8 cellular contexts compared by ENCODE assay signal in the genomic region with DNA sequence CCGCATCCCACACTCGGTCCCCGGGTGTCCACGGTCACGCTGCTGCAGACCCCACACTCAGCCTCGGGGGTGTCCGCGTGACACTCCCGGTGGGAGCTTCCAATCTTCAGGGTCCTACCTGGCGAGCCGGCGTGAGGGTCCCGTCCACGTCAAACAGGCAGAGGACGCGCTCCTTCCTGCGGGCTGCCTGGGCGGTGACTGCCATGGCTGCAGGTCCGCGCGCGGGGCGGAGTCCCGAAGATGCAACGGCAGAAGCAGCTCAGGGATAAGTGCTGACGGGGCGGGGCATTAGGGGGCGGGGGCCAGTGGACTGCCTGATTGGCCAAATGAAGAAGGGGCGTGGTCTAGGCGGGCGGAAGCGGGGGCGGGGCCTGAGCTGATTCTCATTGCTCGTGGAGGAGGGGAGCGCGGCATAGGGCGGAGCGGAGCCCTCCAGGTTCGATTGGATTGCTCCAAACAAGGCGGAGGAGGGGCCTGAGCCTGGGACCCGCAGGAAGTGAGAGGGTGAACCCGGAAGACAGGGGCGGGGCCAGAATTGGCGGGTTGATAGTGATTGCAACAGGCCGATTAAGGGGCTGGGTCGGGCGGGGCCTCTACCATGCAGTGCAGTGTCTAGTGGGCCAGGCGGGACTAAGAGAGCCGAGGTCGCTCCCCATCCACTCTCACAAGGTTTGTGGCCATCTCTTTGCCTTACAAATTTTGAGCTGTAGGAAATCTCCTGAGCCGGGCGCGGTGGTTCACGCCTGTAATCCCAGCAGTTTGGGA. TPM values are rescaled to one million over a fixed set of nuclear protein-coding genes. Genes with fewer than 3 reads are reported as not detected.
DNase-seq lines count a peak whose midpoint lies in the region; FAIRE-seq and TF ChIP-seq lines count a peak whose summit lies in the region.

Gene PMM1 (minus strand): TSS at position 240 of the 765 bp plus-strand sequence. CDS start 35 bp downstream, at position 205.

- peak within 1 kb of the TSS; percentile 83 for H2AK5ac ChIP-seq in neuronal stem cell (ENCODE audit: low read depth, low read length)

- no peak for TF ChIP-seq CTCF in subcutaneous adipose tissue (IDR thresholded peaks at IDR 0.05; ENCODE audit: low read depth)

- peak within 1 kb of the TSS; percentile 93 for H3K18ac ChIP-seq in neuronal stem cell (ENCODE audit: low read length)

- peak within 1 kb of the TSS; percentile 93 for H3K9ac ChIP-seq in neuronal stem cell (ENCODE audit: low read depth, low read length, poor library complexity)

- in situ Hi-C loops in SK-MEL-5 (cut with HindIII; ENCODE audit: low pct_unique_long_range_greater_than_20kb, low sequenced_read_pairs) = no loop called here

- peak within 1 kb of the TSS; percentile 96 for H3K23ac ChIP-seq in neuronal stem cell (ENCODE audit: low read depth, low read length, poor library complexity)

- H3K79me1 ChIP-seq in neuronal stem cell (ENCODE audit: low read depth, low read length) = no peaks in the 10 kb centered on the region

- H2BK120ac ChIP-seq in neuronal stem cell (ENCODE audit: low read depth, low read length) = no peak within 1 kb of the TSS

- H2AFZ ChIP-seq in neuronal stem cell (ENCODE audit: low read length) = peak within 1 kb of the TSS; percentile 93

- H3K4me3 ChIP-seq in neuronal stem cell (ENCODE audit: low read length in 2 of 2) = peak within 1 kb of the TSS; percentile 82 to 98

- H3K36me3 ChIP-seq in neuronal stem cell (replicated peaks in 1 of 2; ENCODE audit: control insufficient read depth in 2 of 2, insufficient read depth in 2 of 2, low read length in 2 of 2) = no peaks in the 10 kb centered on the region

- peaks cover 6% of the 10 kb centered on the region in 2 donors for H3K4me1 ChIP-seq in neuronal stem cell (ENCODE audit: control insufficient read depth in 2 of 2, insufficient read depth in 1 of 2, low read depth in 1 of 2, low read length in 2 of 2)

- H3K27me3 ChIP-seq in neuronal stem cell (ENCODE audit: control insufficient read depth in 3 of 3, insufficient read depth in 3 of 3, low read depth in 1 of 3, low read length in 3 of 3) = no peaks in the 10 kb centered on the region

- DNase-seq in GF-D8 (lab: John Stamatoyannopoulos, UW) (peak; percentile 98), HEK293T (ENCODE audit: extremely low spot score) (peak; percentile 99), MV-4-11 (lab: John Stamatoyannopoulos, UW) (peak; percentile 99), SK-MEL-5 (ENCODE audit: low read depth, low spot score) (peak; percentile 100), frontal cortex (ENCODE audit: low spot score in 2 of 2) (peak; percentile 99 to 100), neuronal stem cell (ENCODE audit: low spot score) (peak; percentile 99)
- peak; percentile 100 for DNase-seq in activated naive CD4-positive, alpha-beta T cell treated with Interleukin-2 at 50 U/mL for 16 hours

- H4K8ac ChIP-seq in neuronal stem cell (ENCODE audit: low read depth, low read length) = peak within 1 kb of the TSS; percentile 86

- peak; percentile 79 for FAIRE-seq in frontal cortex (lab: Jason Lieb, UNC)

- CTCF ChIA-PET in HEK293T (lab: Yijun Ruan, JAX) = interaction anchor here (0.7 to 1.9 kb wide), 4 partner anchors 12 to 77 kb away, joined by 3 to 12 read pairs (median 4); partner anchors contain the start of gene POLR3H

- H3K14ac ChIP-seq in neuronal stem cell (ENCODE audit: low read length) = peak within 1 kb of the TSS; percentile 90

- H3K4ac ChIP-seq in neuronal stem cell (ENCODE audit: low read length) = peak within 1 kb of the TSS; percentile 84

- H3K27ac ChIP-seq in neuronal stem cell (replicated peaks; ENCODE audit: low read length) = peak within 1 kb of the TSS; percentile 61

- peak within 1 kb of the TSS; percentile 14 for H2BK12ac ChIP-seq in neuronal stem cell (ENCODE audit: low read length)

- H3K4me2 ChIP-seq in neuronal stem cell (ENCODE audit: insufficient read depth, low read length, poor library complexity, severe bottlenecking) = peak within 1 kb of the TSS; percentile 95

- H4K91ac ChIP-seq in neuronal stem cell (ENCODE audit: low read depth, low read length, poor library complexity) = peak within 1 kb of the TSS; percentile 65

- peak within 1 kb of the TSS; percentile 89 for H2BK15ac ChIP-seq in neuronal stem cell (ENCODE audit: low read length)

- peak within 1 kb of the TSS; percentile 71 for H2BK5ac ChIP-seq in neuronal stem cell (ENCODE audit: low read length)

- no CpG with 5 or more reads among the region's 54 CpGs for WGBS in neuronal stem cell (ENCODE audit: extremely low coverage in 2 of 2, insufficient read length in 2 of 2, insufficient replicate concordance in 1 of 2), 2 donors

- POLR2A ChIA-PET in HEK293T (lab: Yijun Ruan, JAX) = interaction anchor here (0.5 to 2.8 kb wide), 34 partner anchors 9 to 779 kb away, joined by 3 to 27 read pairs (median 4); partner anchors contain the start of genes ACO2, CSDC2, DESI1 and PHF5A

- H3K9me3 ChIP-seq in neuronal stem cell (replicated peaks in 1 of 2; ENCODE audit: control insufficient read depth in 2 of 2, insufficient read depth in 1 of 2, low read depth in 1 of 2, low read length in 2 of 2) = no peaks in the 10 kb centered on the region

TF ChIP-seq in HEK293T, 16 proteins besides CTCF, POLR2A, EP300 and RAD21:
- no peak for TF ChIP-seq NFRKB (IDR thresholded peaks at IDR 0.05)
- TF ChIP-seq L3MBTL2 (conservative IDR thresholded peaks at IDR 0.05) = peak; percentile 88
- no peak for TF ChIP-seq BHLHE40 (IDR thresholded peaks at IDR 0.05; ENCODE audit: borderline replicate concordance)
- TF ChIP-seq LEF1 (IDR thresholded peaks at IDR 0.05; ENCODE audit: borderline replicate concordance) = no peak
- 0 out of 2 replicates have a peak, but pooled peaks have one; percentile 52 for TF ChIP-seq HDGF (IDR thresholded peaks at IDR 0.05; ENCODE audit: borderline replicate concordance)
- peak; percentile 76 for TF ChIP-seq ELF4 (IDR thresholded peaks at IDR 0.05)
- TF ChIP-seq CTBP1 (IDR thresholded peaks at IDR 0.05; ENCODE audit: borderline replicate concordance) = no peak
- no peak for TF ChIP-seq SP1 (IDR thresholded peaks at IDR 0.05)

RNA-seq across cellular contexts. Expression of gene PMM1, which starts in this region (rescaled TPM):
- total RNA-seq in SK-MEL-5 (2014; rRNA removed; shearing (Covaris generic)) = 8.2 and 9.0 TPM in 2 replicates
- 39.9 and 40.2 TPM in 2 replicates for polyA plus RNA-seq in SK-MEL-5 (2015; cell fraction: cytosol; rRNA removed)
- polyA plus RNA-seq in SK-MEL-5 (2015; cell fraction: nucleus; rRNA removed) = 67.2 and 102 TPM in 2 replicates
- total RNA-seq in frontal cortex (16.3 TPM), subcutaneous adipose tissue (100 to 1,000 TPM in 1 of 4 donors, 10 to 100 TPM in 3; 38.6 to 182 (median 81.7) TPM)
- polyA plus RNA-seq in neuronal stem cell (2013, experiment 1 of 2) = 13.7 TPM
- polyA plus RNA-seq in neuronal stem cell (2013, experiment 2 of 2) = 12.6 TPM

Comparison
In these comparisons a context has a peak if more than half of its experiments do, and no peak if none do; other contexts are left out.
1. Peak in every context shown above with its lines: DNase-seq, H3K4me3 ChIP-seq and H3K27ac ChIP-seq.